In genomic region chr20:4090756-4091331, GRCh38 we compare ENCODE assay signal across 12 cellular contexts. TPM values are rescaled to one million over a fixed set of nuclear protein-coding genes. Genes with fewer than 3 reads are reported as not detected.
DNase-seq lines count a peak whose midpoint lies in the region; ATAC-seq and FAIRE-seq lines count a peak whose summit lies in the region.
"Had no signal": no experiment of that assay in that cellular context is flagged by ENCODE, and none has a peak within 500 bp of the region (broad histone marks: within the 10 kb centered on the region; RNA-seq: fewer than 3 reads in every experiment).

No MANE protein-coding gene starts in this region.

- no peaks in the 10 kb centered on the region for H3K36me3 Mint-ChIP-seq in activated T-helper 2 cell treated with anti-CD3 and anti-CD28 coated beads, Interferon-gamma antibody, Interleukin-2, Interleukin-4, amounts not matched to agents 10 μg/mL and 5 μg/mL and 100 μg/mL, durations not matched to agents 14 hours and 24 hours and 36 hours (ENCODE audit: low read depth)
- H3K36me3 Mint-ChIP-seq: activated naive CD8-positive, alpha-beta T cell treated with anti-CD3 and anti-CD28 coated beads, Interleukin-2, amount 10 ng/mL, durations not matched to agents 7 days and 5 days had no signal

- H3K27me3 Mint-ChIP-seq in activated T-helper 2 cell treated with anti-CD3 and anti-CD28 coated beads, Interferon-gamma antibody, Interleukin-2, Interleukin-4, amounts not matched to agents 10 μg/mL and 5 μg/mL and 100 μg/mL, durations not matched to agents 14 hours and 24 hours and 36 hours (ENCODE audit: low read depth), result peaks cover 17% of the 10 kb centered on the region

- peaks cover 11% of the 10 kb centered on the region for H3K9me3 Mint-ChIP-seq in activated T-helper 2 cell treated with anti-CD3 and anti-CD28 coated beads, Interferon-gamma antibody, Interleukin-2, Interleukin-4, amounts not matched to agents 10 μg/mL and 5 μg/mL and 100 μg/mL, durations not matched to agents 14 hours and 24 hours and 36 hours

- H3K27ac Mint-ChIP-seq in activated T-helper 2 cell treated with anti-CD3 and anti-CD28 coated beads, Interferon-gamma antibody, Interleukin-2, Interleukin-4, amounts not matched to agents 10 μg/mL and 5 μg/mL and 100 μg/mL, durations not matched to agents 14 hours and 24 hours and 36 hours, result peak overlapping the region; percentile 39
- H3K27ac Mint-ChIP-seq: activated naive CD8-positive, alpha-beta T cell treated with anti-CD3 and anti-CD28 coated beads, Interleukin-2, amount 10 ng/mL, durations not matched to agents 7 days and 5 days; progenitor cell of endocrine pancreas had no signal

- intact Hi-C loops in activated T-helper 2 cell treated with anti-CD3 and anti-CD28 coated beads, Interferon-gamma antibody, Interleukin-2, Interleukin-4, amounts not matched to agents 10 μg/mL and 5 μg/mL and 100 μg/mL, durations not matched to agents 14 hours and 24 hours and 36 hours (cut with micrococcal nuclease), result no loop called here
- intact Hi-C loops in Right ventricle myocardium inferior (cut with DNase I), result no loop called here

- no peak overlapping the region for H3K4me3 Mint-ChIP-seq in activated T-helper 2 cell treated with anti-CD3 and anti-CD28 coated beads, Interferon-gamma antibody, Interleukin-2, Interleukin-4, amounts not matched to agents 10 μg/mL and 5 μg/mL and 100 μg/mL, durations not matched to agents 14 hours and 24 hours and 36 hours (ENCODE audit: low read depth)
- H3K4me3 Mint-ChIP-seq: activated naive CD8-positive, alpha-beta T cell treated with anti-CD3 and anti-CD28 coated beads, Interleukin-2, amount 10 ng/mL, durations not matched to agents 7 days and 5 days had no signal

- H3K4me1 Mint-ChIP-seq in activated T-helper 2 cell treated with anti-CD3 and anti-CD28 coated beads, Interferon-gamma antibody, Interleukin-2, Interleukin-4, amounts not matched to agents 10 μg/mL and 5 μg/mL and 100 μg/mL, durations not matched to agents 14 hours and 24 hours and 36 hours (ENCODE audit: low read depth), result peaks cover 6% of the 10 kb centered on the region
- H3K4me1 Mint-ChIP-seq: activated naive CD8-positive, alpha-beta T cell treated with anti-CD3 and anti-CD28 coated beads, Interleukin-2, amount 10 ng/mL, durations not matched to agents 7 days and 5 days had no signal

- in situ Hi-C loops in ACHN (cut with HindIII; ENCODE audit: low pct_ligation_motif_present, low pct_unique_long_range_greater_than_20kb, low sequenced_read_pairs), result no loop called here

- no peak for FAIRE-seq in frontal cortex (lab: Jason Lieb, UNC)

- DNase-seq in ACHN (peak; percentile 49), GM04504 (ENCODE audit: low read depth) (peak; percentile 62), kidney glomerular epithelial cell (lab: John Stamatoyannopoulos, UW) (peak; percentile 19), frontal cortex (ENCODE audit: low spot score in 2 of 2) (no peak), Right ventricle myocardium inferior (ENCODE audit: missing footprints) (no peak)
- DNase-seq in activated T-helper 2 cell treated with anti-CD3 and anti-CD28 coated beads, Interferon-gamma antibody, Interleukin-2, Interleukin-4, amounts not matched to agents 10 μg/mL and 5 μg/mL and 100 μg/mL, durations not matched to agents 14 hours and 24 hours and 36 hours (ENCODE audit: low spot score), result no peak
- no peak for DNase-seq in activated naive CD4-positive, alpha-beta T cell treated with anti-CD3 and anti-CD28 coated beads, Interleukin-2, amount 50 U/mL, for 16 hours
- DNase-seq: activated CD4-positive, CD25-positive, alpha-beta regulatory T cell treated with anti-CD3 and anti-CD28 coated beads, Interleukin-2, amount 50 U/mL, for 72 hours; activated naive CD8-positive, alpha-beta T cell treated with anti-CD3 and anti-CD28 coated beads, Interleukin-2, amount 10 ng/mL, durations not matched to agents 7 days and 5 days; Calu3 had no signal

- ATAC-seq in GM18520 (IDR thresholded peaks at IDR 0.05; ENCODE audit: unreplicated experiment) (no peak), Right ventricle myocardium inferior (no peak)

RNA-seq across cellular contexts. Expression of gene SMOX, which starts 57.8 kb away (rescaled TPM):
- total RNA-seq in activated T-helper 2 cell treated with anti-CD3 and anti-CD28 coated beads, Interferon-gamma antibody, Interleukin-2, Interleukin-4, amounts not matched to agents 10 μg/mL and 5 μg/mL and 100 μg/mL, durations not matched to agents 14 hours and 24 hours and 36 hours, result 36.4 and 38.7 TPM in 2 replicates
- total RNA-seq in frontal cortex (8.6 TPM), Right ventricle myocardium inferior (2.3 TPM)

Comparison
In these comparisons a context has a peak if more than half of its experiments do, and no peak if none do; other contexts are left out.
1. DNase-seq: peak in ACHN (single experiment), GM04504 (single experiment) and kidney glomerular epithelial cell (single experiment); none in activated T-helper 2 cell treated with anti-CD3 and anti-CD28 coated beads, Interferon-gamma antibody, Interleukin-2, Interleukin-4, amounts not matched to agents 10 μg/mL and 5 μg/mL and 100 μg/mL, durations not matched to agents 14 hours and 24 hours and 36 hours (single experiment), activated naive CD4-positive, alpha-beta T cell treated with anti-CD3 and anti-CD28 coated beads, Interleukin-2, amount 50 U/mL, for 16 hours (single experiment), frontal cortex (0 of 2) and Right ventricle myocardium inferior (single experiment).